Comparison of ENCODE assay signal across 20 cellular contexts in the genomic region with DNA sequence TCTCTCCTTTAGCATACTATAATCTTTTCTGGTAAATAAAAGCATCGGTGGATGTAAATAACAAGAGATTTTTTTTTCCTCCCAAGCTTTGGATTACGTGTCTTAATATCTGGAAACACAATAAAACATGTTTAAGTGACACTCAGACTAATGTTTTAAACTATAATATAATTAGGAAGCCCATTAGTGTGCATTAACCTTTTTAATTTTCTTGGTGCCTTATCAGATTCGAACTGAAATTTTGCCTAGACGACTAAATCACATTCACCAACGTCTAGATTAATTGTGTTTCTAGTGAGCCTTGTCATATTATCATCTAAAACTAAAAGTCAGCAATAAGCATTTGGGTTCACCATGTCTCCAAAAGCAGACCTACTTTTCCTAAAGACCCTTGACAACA.
DNase-seq lines count a peak whose midpoint lies in the region; ATAC-seq, FAIRE-seq and TF ChIP-seq lines count a peak whose summit lies in the region.
"Had no signal": no experiment of that assay in that cellular context is flagged by ENCODE, and none has a peak within 500 bp of the region (broad histone marks: within the 10 kb centered on the region; RNA-seq: fewer than 3 reads in every experiment).

No MANE protein-coding gene starts in this region.

- H3K27ac ChIP-seq in SK-N-SH (ENCODE audit: low read depth in 2 of 2, low read length in 1 of 2) (peak overlapping the region in 1 of 2 experiments; percentile 94; a peak in 2 of 4 replicates), K562 (ENCODE audit: extremely low read depth, low read depth, low read length) (no peak overlapping the region)
- H3K27ac ChIP-seq: 22Rv1; A549; BLaER1 treated with 17β-estradiol and CSF1 and Interleukin-3, amounts not matched to agents 10 nM and 100 nM; C4-2B had no signal

- H3K9ac ChIP-seq in SK-N-SH (no peak overlapping the region), K562 (ENCODE audit: insufficient read depth in 1 of 2, low read depth in 2 of 2, low read length in 2 of 2) (no peak overlapping the region)
- H3K9ac ChIP-seq: BLaER1 treated with 17β-estradiol and CSF1 and Interleukin-3, amounts not matched to agents 10 nM and 100 nM had no signal

- BruUV-seq in K562 (replicated peaks; lab: Mats Ljungman, UMichigan): no TSS peak

- no peak overlapping the region for H3K4me2 ChIP-seq in SK-N-SH
- H3K4me2 ChIP-seq in K562 (ENCODE audit: insufficient read depth, low read length): no peak overlapping the region
- H3K4me2 ChIP-seq: A549; BLaER1 treated with 17β-estradiol and CSF1 and Interleukin-3, amounts not matched to agents 10 nM and 100 nM had no signal

- WGBS in SK-N-SH (ENCODE audit: low lambda C conversion rate): 21% methylated on average over 5 of the region's 5 CpGs
- WGBS in K562 (ENCODE audit: insufficient coverage, low coverage, missing lambda C conversion rate): under 1% methylated on average over 5 of the region's 5 CpGs

- H4K20me1 ChIP-seq in SK-N-SH (ENCODE audit: insufficient read depth) (no peaks in the 10 kb centered on the region), K562 (replicated peaks; ENCODE audit: control insufficient read depth, insufficient read depth, low read length) (no peaks in the 10 kb centered on the region)
- H4K20me1 ChIP-seq: BLaER1 treated with 17β-estradiol and CSF1 and Interleukin-3, amounts not matched to agents 10 nM and 100 nM had no signal

- H3K36me3 ChIP-seq in SK-N-SH (replicated peaks in 1 of 2; ENCODE audit: control insufficient read depth in 1 of 2, insufficient read depth in 2 of 2, low read length in 1 of 2) (no peaks in the 10 kb centered on the region), K562 (ENCODE audit: control insufficient read depth, insufficient read depth, low read length) (no peaks in the 10 kb centered on the region)
- H3K36me3 ChIP-seq: BLaER1 treated with 17β-estradiol and CSF1 and Interleukin-3, amounts not matched to agents 10 nM and 100 nM had no signal

- TF ChIP-seq EP300 in SK-N-SH (IDR thresholded peaks at IDR 0.05; ENCODE audit: borderline replicate concordance in 1 of 2, low read depth in 1 of 2, low read length in 1 of 2) (peak in 1 of 2 experiments; percentile 63; a peak in 1 of 4 replicates), K562 (IDR thresholded peaks at IDR 0.05; ENCODE audit: low read length) (no peak)

- H3K27me3 ChIP-seq in SK-N-SH (ENCODE audit: insufficient read depth) (no peaks in the 10 kb centered on the region), K562 (ENCODE audit: control insufficient read depth in 2 of 2, insufficient read depth in 2 of 2, low read length in 2 of 2) (no peaks in the 10 kb centered on the region)
- H3K27me3 ChIP-seq: BLaER1 treated with 17β-estradiol and CSF1 and Interleukin-3, amounts not matched to agents 10 nM and 100 nM had no signal

- FAIRE-seq in RCC 7860 (lab: Jason Lieb, UNC) (peak; percentile 29), K562 (lab: Jason Lieb, UNC) (no peak)
- FAIRE-seq: A549, D721Med, G401.6, GM12891, GM19239 had no signal

- no peak overlapping the region for H3K4me3 ChIP-seq in SK-N-SH (ENCODE audit: low read depth in 2 of 2, low read length in 1 of 2)
- no peak overlapping the region for H3K4me3 ChIP-seq in K562
- H3K4me3 ChIP-seq: A549; BLaER1 treated with 17β-estradiol and CSF1 and Interleukin-3, amounts not matched to agents 10 nM and 100 nM had no signal

- ATAC-seq in K562 (no peak), GM19452 (IDR thresholded peaks at IDR 0.05; ENCODE audit: unreplicated experiment) (no peak), HG02623 (IDR thresholded peaks at IDR 0.05; ENCODE audit: unreplicated experiment) (no peak)
- ATAC-seq: A549; CD8-positive, alpha-beta T cell had no signal

- intact Hi-C loops in K562 (cut with micrococcal nuclease): no loop called here

- H2AFZ ChIP-seq in SK-N-SH (ENCODE audit: low read depth): no peak overlapping the region
- no peak overlapping the region for H2AFZ ChIP-seq in K562 (ENCODE audit: low read depth, low read length)

- H3K9me2 ChIP-seq in SK-N-SH: no peaks in the 10 kb centered on the region

- no peak for TF ChIP-seq CTCF in SK-N-SH (IDR thresholded peaks at IDR 0.05)
- no peak for TF ChIP-seq CTCF in K562 (IDR thresholded peaks at IDR 0.05 in 2 of 3, conservative IDR thresholded peaks at IDR 0.05 in 1 of 3; ENCODE audit: insufficient read depth in 2 of 3, low read depth in 1 of 3, low read length in 3 of 3)

- H3K79me2 ChIP-seq in SK-N-SH (ENCODE audit: insufficient read depth) (no peaks in the 10 kb centered on the region), K562 (ENCODE audit: control insufficient read depth, insufficient read depth, low read length) (no peaks in the 10 kb centered on the region)

- H3K9me3 ChIP-seq in SK-N-SH (no peaks in the 10 kb centered on the region), K562 (replicated peaks; ENCODE audit: control insufficient read depth, insufficient read depth, low read depth, low read length) (no peaks in the 10 kb centered on the region)
- H3K9me3 ChIP-seq: A549; BLaER1 treated with 17β-estradiol and CSF1 and Interleukin-3, amounts not matched to agents 10 nM and 100 nM; Caco-2 had no signal

- H3K4me1 ChIP-seq in SK-N-SH (ENCODE audit: control insufficient read depth in 1 of 2, insufficient read depth in 2 of 2, low read depth in 1 of 2, low read length in 1 of 2) (peaks cover 0 to 10% of the 10 kb centered on the region in 2 experiments; a peak in 3 of 4 replicates), K562 (replicated peaks in 1 of 2; ENCODE audit: control insufficient read depth in 2 of 2, insufficient read depth in 2 of 2, low read length in 2 of 2) (no peaks in the 10 kb centered on the region)
- H3K4me1 ChIP-seq: A549; BLaER1 treated with 17β-estradiol and CSF1 and Interleukin-3, amounts not matched to agents 10 nM and 100 nM; Caco-2 had no signal

- in situ Hi-C loops in K562 (cut with MboI): no loop called here

- no peak for TF ChIP-seq POLR2A in K562 (conservative IDR thresholded peaks at IDR 0.05)

- H3F3A ChIP-seq in SK-N-SH (replicated peaks; ENCODE audit: insufficient read depth): peaks cover 5% of the 10 kb centered on the region

- TF ChIP-seq RAD21 in SK-N-SH (IDR thresholded peaks at IDR 0.05; ENCODE audit: low read length): no peak
- no peak for TF ChIP-seq RAD21 in K562 (CRISPR knock-in tag; conservative IDR thresholded peaks at IDR 0.05 in 1 of 2, IDR thresholded peaks at IDR 0.05 in 1 of 2)

- POLR2A ChIA-PET in SK-N-SH (lab: Yijun Ruan, JAX): no interaction called here
- POLR2A ChIA-PET in K562 (lab: Yijun Ruan, JAX): no interaction called here

- no peaks in the 10 kb centered on the region for H3K9me1 ChIP-seq in K562 (ENCODE audit: control insufficient read depth, insufficient read depth, low read length)

- CTCF ChIA-PET in SK-N-SH (lab: Yijun Ruan, JAX) (interaction anchor here (0.8 to 1.3 kb wide), 3 partner anchors 12 to 112 kb away, joined by 3 to 4 read pairs (median 3); no protein-coding TSS in a partner anchor), K562 (lab: Yijun Ruan, JAX; ENCODE audit: low intra/inter-chr PET ratio) (no interaction called here)

- DNase-seq in RCC 7860 (ENCODE audit: low spot score): no peak
- DNase-seq in SK-N-SH: peak; percentile 23
- DNase-seq in K562 (ENCODE audit: extremely low read depth in 1 of 4, low spot score in 3 of 4): no peak
- DNase-seq: AML-193; Caco-2; Calu3; CD4-positive, alpha-beta T cell; CD8-positive, alpha-beta T cell; DMS79 treated with DMSO at 0.1 percent for 48 hours; GF-D8 had no signal

TF ChIP-seq in SK-N-SH, 30 proteins besides CTCF, POLR2A, EP300 and RAD21 (continues in another document):
- TF ChIP-seq TEAD4 (IDR thresholded peaks at IDR 0.05; ENCODE audit: borderline replicate concordance, insufficient read depth): peak; percentile 46; the same call in 1 of the 2 replicates
- TF ChIP-seq GATA2 (CRISPR knock-in tag; IDR thresholded peaks at IDR 0.05): peak; percentile 53

TF ChIP-seq in K562, 482 proteins besides CTCF, POLR2A, EP300 and RAD21:
- no peak for TF ChIP-seq STAT5B (CRISPR knock-in tag; IDR thresholded peaks at IDR 0.05)
- 0 out of 2 replicates have a peak, but pooled peaks have one; percentile 13 for TF ChIP-seq ZNF316 (IDR thresholded peaks at IDR 0.05)
